In genomic region chr1:57615956-57616355, GRCh38 we compare ENCODE assay signal across 27 cellular contexts.
DNase-seq lines count a peak whose midpoint lies in the region; ATAC-seq, FAIRE-seq and TF ChIP-seq lines count a peak whose summit lies in the region.
"Had no signal": no experiment of that assay in that cellular context is flagged by ENCODE, and none has a peak within 500 bp of the region (broad histone marks: within the 10 kb centered on the region; RNA-seq: fewer than 3 reads in every experiment).

No MANE protein-coding gene starts in this region.

- H3K4me3 ChIP-seq in RWPE2 (ENCODE audit: severe bottlenecking) (no peak overlapping the region), endothelial cell of umbilical vein (replicated peaks in 1 of 3; ENCODE audit: insufficient read depth in 1 of 3, low read depth in 1 of 3, low read length in 3 of 3) (no peak overlapping the region), esophagus squamous epithelium (no peak overlapping the region)
- H3K4me3 ChIP-seq: GM12878, MG63, PC-9 had no signal

- H4K20me1 ChIP-seq in endothelial cell of umbilical vein (replicated peaks; ENCODE audit: control insufficient read depth, extremely low read depth, insufficient read depth, low read length): no peaks in the 10 kb centered on the region

- dilution Hi-C loops in endothelial cell of umbilical vein (cut with MboI; ENCODE audit: extremely low pct_ligation_motif_present, low sequenced_read_pairs): no loop called here

- H3K4me2 ChIP-seq in endothelial cell of umbilical vein (ENCODE audit: insufficient read depth, low read length): peak overlapping the region; percentile 38
- H3K4me2 ChIP-seq: PC-9 had no signal

- TF ChIP-seq CTCF in RWPE2 (IDR thresholded peaks at IDR 0.05; ENCODE audit: poor library complexity, severe bottlenecking): no peak
- no peak for TF ChIP-seq CTCF in endothelial cell of umbilical vein (IDR thresholded peaks at IDR 0.05; ENCODE audit: extremely low read depth in 1 of 2, insufficient read depth in 1 of 2, low read depth in 1 of 2, low read length in 2 of 2)
- no peak for TF ChIP-seq CTCF in esophagus squamous epithelium (IDR thresholded peaks at IDR 0.05)

- H3K9me3 ChIP-seq in RWPE2 (ENCODE audit: severe bottlenecking) (no peaks in the 10 kb centered on the region), endothelial cell of umbilical vein (replicated peaks; ENCODE audit: control insufficient read depth, insufficient read depth, low read length) (no peaks in the 10 kb centered on the region), esophagus squamous epithelium (no peaks in the 10 kb centered on the region)
- H3K9me3 ChIP-seq: Caco-2, MG63 had no signal

- FAIRE-seq in endothelial cell of umbilical vein (lab: Jason Lieb, UNC): no peak
- FAIRE-seq: A204.1, GM12878, H54, HepG2 had no signal

- no peak for DNase-seq in stimulated activated naive CD8-positive, alpha-beta T cell treated with anti-CD3 and anti-CD28 coated beads, Interleukin-15, Interleukin-2, amounts not matched to agents 100 U/mL and 50 U/mL, for 24 hours
- DNase-seq in RWPE2 (ENCODE audit: low spot score) (no peak), endothelial cell of umbilical vein (ENCODE audit: low read depth, low spot score) (peak; percentile 32), NOMO-1 treated with DMSO at 0.1 percent for 48 hours (lab: John Stamatoyannopoulos, UW; ENCODE audit: unreplicated experiment) (no peak), esophagus squamous epithelium (lab: John Stamatoyannopoulos, UW) (no peak), GOT3 (lab: John Stamatoyannopoulos, UW) (no peak)
- no peak for DNase-seq in stimulated activated naive CD8-positive, alpha-beta T cell treated with anti-CD3 and anti-CD28 coated beads, Interleukin-15, amount 100 ng/mL, for 72 hours
- DNase-seq: C1 segment of cervical spinal cord; Caco-2; CD4-positive, alpha-beta memory T cell; EL; GDM1; Kasumi-1; MG63; NCI-H1105 treated with DMSO at 0.1 percent for 48 hours; NCI-H146; NCI-H1930; NCI-H2107; NCI-H524; NCI-H748 treated with DMSO at 0.1 percent for 48 hours; PC-9; SHP77 had no signal

- no peak overlapping the region for H3K9ac ChIP-seq in endothelial cell of umbilical vein (replicated peaks; ENCODE audit: extremely low read depth, insufficient read depth, low read length)

- H3K36me3 Mint-ChIP-seq in stimulated activated naive CD8-positive, alpha-beta T cell treated with anti-CD3 and anti-CD28 coated beads, Interleukin-15, Interleukin-2, amounts not matched to agents 100 ng/mL and 50 ng/mL, for 24 hours (ENCODE audit: low read depth): no peaks in the 10 kb centered on the region
- H3K36me3 Mint-ChIP-seq: CD4-positive, alpha-beta memory T cell had no signal

- H3K27ac Mint-ChIP-seq in stimulated activated naive CD8-positive, alpha-beta T cell treated with anti-CD3 and anti-CD28 coated beads, Interleukin-15, Interleukin-2, amounts not matched to agents 100 ng/mL and 50 ng/mL, for 24 hours: peak overlapping the region; percentile 80
- no peak overlapping the region for H3K27ac Mint-ChIP-seq in stimulated activated naive CD8-positive, alpha-beta T cell treated with anti-CD3 and anti-CD28 coated beads, Interleukin-15, amount 100 ng/mL, for 72 hours
- H3K27ac Mint-ChIP-seq: CD4-positive, alpha-beta memory T cell had no signal

- H3K36me3 ChIP-seq in RWPE2 (ENCODE audit: low read depth) (no peaks in the 10 kb centered on the region), endothelial cell of umbilical vein (ENCODE audit: control insufficient read depth in 2 of 2, extremely low read depth in 1 of 2, insufficient read depth in 2 of 2, low read length in 2 of 2) (no peaks in the 10 kb centered on the region), esophagus squamous epithelium (no peaks in the 10 kb centered on the region)
- H3K36me3 ChIP-seq: MG63 had no signal

- peak overlapping the region; percentile 26 for H2AFZ ChIP-seq in endothelial cell of umbilical vein (ENCODE audit: low read depth, low read length)
- H2AFZ ChIP-seq: PC-9 had no signal

- H3K4me3 Mint-ChIP-seq in stimulated activated naive CD8-positive, alpha-beta T cell treated with anti-CD3 and anti-CD28 coated beads, Interleukin-15, Interleukin-2, amounts not matched to agents 100 ng/mL and 50 ng/mL, for 24 hours: no peak overlapping the region
- H3K4me3 Mint-ChIP-seq in stimulated activated naive CD8-positive, alpha-beta T cell treated with anti-CD3 and anti-CD28 coated beads, Interleukin-15, amount 100 ng/mL, for 72 hours: no peak overlapping the region
- H3K4me3 Mint-ChIP-seq: CD4-positive, alpha-beta memory T cell had no signal

- ATAC-seq in stimulated activated naive CD8-positive, alpha-beta T cell treated with anti-CD3 and anti-CD28 coated beads, Interleukin-15, Interleukin-2, amounts not matched to agents 100 U/mL and 50 U/mL, for 24 hours: no peak
- ATAC-seq in RWPE2 (ENCODE audit: low read depth): peak; percentile 45; the same call in 1 of the 3 replicates
- peak; percentile 33 for ATAC-seq in stimulated activated naive CD8-positive, alpha-beta T cell treated with anti-CD3 and anti-CD28 coated beads, Interleukin-15, amount 100 ng/mL, for 72 hours
- ATAC-seq: GM12878, HepG2 had no signal

- H3K9me3 Mint-ChIP-seq in stimulated activated naive CD8-positive, alpha-beta T cell treated with anti-CD3 and anti-CD28 coated beads, Interleukin-15, Interleukin-2, amounts not matched to agents 100 ng/mL and 50 ng/mL, for 24 hours: no peaks in the 10 kb centered on the region
- H3K9me3 Mint-ChIP-seq in stimulated activated naive CD8-positive, alpha-beta T cell treated with anti-CD3 and anti-CD28 coated beads, Interleukin-15, amount 100 ng/mL, for 72 hours: no peaks in the 10 kb centered on the region

- no peaks in the 10 kb centered on the region for H3K79me2 ChIP-seq in endothelial cell of umbilical vein (ENCODE audit: control insufficient read depth, insufficient read depth, low read length)

- peaks cover 6% of the 10 kb centered on the region for H3K4me1 ChIP-seq in RWPE2 (ENCODE audit: insufficient read depth, poor library complexity, severe bottlenecking)
- peaks cover 6% of the 10 kb centered on the region for H3K4me1 ChIP-seq in endothelial cell of umbilical vein (ENCODE audit: control insufficient read depth, extremely low read depth, insufficient read depth, low read length)
- H3K4me1 ChIP-seq in esophagus squamous epithelium: no peaks in the 10 kb centered on the region
- H3K4me1 ChIP-seq: Caco-2 had no signal

- whole genome bisulfite sequencing in esophagus squamous epithelium, 2 donors: 68 to 69% methylated on average over 4 of the region's 4 CpGs

- no peaks in the 10 kb centered on the region for H3K9me1 ChIP-seq in endothelial cell of umbilical vein (replicated peaks; ENCODE audit: control insufficient read depth, extremely low read depth, insufficient read depth, low read length)

- intact Hi-C loops in endothelial cell of umbilical vein (cut with micrococcal nuclease) (no loop called here), esophagus squamous epithelium (cut with DNase I) (no loop called here)

- H3K27me3 ChIP-seq in RWPE2 (ENCODE audit: insufficient read depth, poor library complexity, severe bottlenecking) (no peaks in the 10 kb centered on the region), endothelial cell of umbilical vein (ENCODE audit: control insufficient read depth in 2 of 2, insufficient read depth in 2 of 2, low read length in 2 of 2) (no peaks in the 10 kb centered on the region), esophagus squamous epithelium (no peaks in the 10 kb centered on the region)
- H3K27me3 ChIP-seq: MG63 had no signal

- CTCF ChIA-PET in endothelial cell of umbilical vein (lab: Charles Lee): no interaction called here

- peaks cover 3% of the 10 kb centered on the region for H3K4me1 Mint-ChIP-seq in stimulated activated naive CD8-positive, alpha-beta T cell treated with anti-CD3 and anti-CD28 coated beads, Interleukin-15, Interleukin-2, amounts not matched to agents 100 ng/mL and 50 ng/mL, for 24 hours (ENCODE audit: low read depth)
- H3K4me1 Mint-ChIP-seq in stimulated activated naive CD8-positive, alpha-beta T cell treated with anti-CD3 and anti-CD28 coated beads, Interleukin-15, amount 100 ng/mL, for 72 hours: peaks cover 6% of the 10 kb centered on the region

- H3K27ac ChIP-seq in RWPE2 (ENCODE audit: poor library complexity, severe bottlenecking) (no peak overlapping the region), endothelial cell of umbilical vein (ENCODE audit: insufficient read depth, low read depth, low read length) (no peak overlapping the region), esophagus squamous epithelium (no peak overlapping the region)
- H3K27ac ChIP-seq: PC-9 had no signal

- TF ChIP-seq POLR2A in endothelial cell of umbilical vein (IDR thresholded peaks at IDR 0.05; ENCODE audit: low read depth, low read length) (no peak), esophagus squamous epithelium (IDR thresholded peaks at IDR 0.05) (no peak)

- POLR2A ChIA-PET in endothelial cell of umbilical vein (lab: Charles Lee): no interaction called here

- no TSS peak for BruUV-seq in endothelial cell of umbilical vein (replicated peaks; lab: Mats Ljungman, UMichigan)

- H3K27me3 Mint-ChIP-seq in stimulated activated naive CD8-positive, alpha-beta T cell treated with anti-CD3 and anti-CD28 coated beads, Interleukin-15, Interleukin-2, amounts not matched to agents 100 ng/mL and 50 ng/mL, for 24 hours: no peaks in the 10 kb centered on the region
- peaks cover 10% of the 10 kb centered on the region for H3K27me3 Mint-ChIP-seq in stimulated activated naive CD8-positive, alpha-beta T cell treated with anti-CD3 and anti-CD28 coated beads, Interleukin-15, amount 100 ng/mL, for 72 hours

TF ChIP-seq in endothelial cell of umbilical vein, 7 proteins besides CTCF, POLR2A, EP300 and RAD21:
- TF ChIP-seq MYC (IDR thresholded peaks at IDR 0.05; ENCODE audit: low read depth, low read length) (no peak), FOS (IDR thresholded peaks at IDR 0.05; ENCODE audit: borderline replicate concordance, insufficient read depth, low read length) (no peak), GATA2 (IDR thresholded peaks at IDR 0.05; ENCODE audit: insufficient read depth, insufficient read length, low read depth, low read length) (peak; percentile 13)
